In genomic region chr4:41426523-41426922, GRCh38 we compare ENCODE assay signal across 14 cellular contexts.
DNase-seq lines count a peak whose midpoint lies in the region; ATAC-seq and TF ChIP-seq lines count a peak whose summit lies in the region.
"Had no signal": no experiment of that assay in that cellular context is flagged by ENCODE, and none has a peak within 500 bp of the region (broad histone marks: within the 10 kb centered on the region; RNA-seq: fewer than 3 reads in every experiment).

No MANE protein-coding gene starts in this region.

- H3K27me3 ChIP-seq in adipocyte (replicated peaks; ENCODE audit: control insufficient read depth, insufficient read depth, low read length) (no peaks in the 10 kb centered on the region), aorta (ENCODE audit: control insufficient read depth in 1 of 2, insufficient read depth in 2 of 2, low read length in 1 of 2) (no peaks in the 10 kb centered on the region)

- H3K27ac ChIP-seq in C4-2B (peak overlapping the region; percentile 63; the same call in 1 of the 2 replicates), aorta (ENCODE audit: low read depth in 1 of 2, low read length in 2 of 2) (no peak overlapping the region)

- H3K36me3 ChIP-seq in adipocyte (ENCODE audit: control insufficient read depth, insufficient read depth, low read length, severe bottlenecking): no peaks in the 10 kb centered on the region
- H3K36me3 ChIP-seq in aorta (ENCODE audit: control insufficient read depth in 1 of 2, insufficient read depth in 2 of 2, low read length in 1 of 2): no peaks in the 10 kb centered on the region

- H3K9me3 ChIP-seq in adipocyte (ENCODE audit: control insufficient read depth, low read length): no peaks in the 10 kb centered on the region
- no peaks in the 10 kb centered on the region for H3K9me3 ChIP-seq in aorta (ENCODE audit: control insufficient read depth, low read length)

- WGBS in aorta, 2 donors: 9 to 11% methylated on average over 3 of the region's 3 CpGs

- H3K4me1 ChIP-seq in adipocyte (ENCODE audit: control insufficient read depth, insufficient read depth, low read length) (peaks cover 24% of the 10 kb centered on the region), aorta (ENCODE audit: control insufficient read depth in 1 of 2, insufficient read depth in 2 of 2, low read length in 2 of 2) (peaks cover 9 to 15% of the 10 kb centered on the region in 2 donors)

- DNase-seq in adipocyte (ENCODE audit: low read depth) (peak; percentile 28), iris pigment epithelial cell (ENCODE audit: low read depth) (peak; percentile 53), pulmonary artery endothelial cell (ENCODE audit: low read depth, low spot score) (peak; percentile 37), aorta (no peak), T1000 (lab: John Stamatoyannopoulos, UW) (no peak), NAMALWA (ENCODE audit: low spot score) (no peak)
- DNase-seq: activated B cell treated with CpG ODN at 0.5 μM for 24 hours; AML-193; amniotic stem cell; NCI-H1417 treated with DMSO at 0.1 percent for 48 hours; NCI-H2227 treated with DMSO at 0.1 percent for 48 hours; posterior cingulate gyrus; stimulated activated naive CD8-positive, alpha-beta T cell treated with anti-CD3 and anti-CD28 coated beads, Interleukin-15, Interleukin-2, amounts not matched to agents 100 U/mL and 50 U/mL, for 24 hours had no signal

- no peak for ATAC-seq in aorta (ENCODE audit: low FRiP score)
- ATAC-seq: stimulated activated naive CD8-positive, alpha-beta T cell treated with anti-CD3 and anti-CD28 coated beads, Interleukin-15, Interleukin-2, amounts not matched to agents 100 U/mL and 50 U/mL, for 24 hours had no signal

- no peak overlapping the region for H3K9ac ChIP-seq in adipocyte (ENCODE audit: low read length)

- H3K4me3 ChIP-seq in adipocyte (ENCODE audit: low read length): no peak overlapping the region
- no peak overlapping the region for H3K4me3 ChIP-seq in aorta (ENCODE audit: low read length in 2 of 2)

- TF ChIP-seq CTCF in C4-2B (conservative IDR thresholded peaks at IDR 0.05): no peak

- intact Hi-C loops in aorta (cut with DNase I): loop anchor here in 1 of 2 donors (5.0 kb wide), 1 partner anchor 54 kb away; no protein-coding TSS in a partner anchor

Comparison
In these comparisons a context has a peak if more than half of its experiments do, and no peak if none do; other contexts are left out.
1. DNase-seq: peak in adipocyte (single experiment), iris pigment epithelial cell (single experiment) and pulmonary artery endothelial cell (single experiment); none in aorta (0 of 2), T1000 (single experiment) and NAMALWA (single experiment).